In the genomic region with DNA sequence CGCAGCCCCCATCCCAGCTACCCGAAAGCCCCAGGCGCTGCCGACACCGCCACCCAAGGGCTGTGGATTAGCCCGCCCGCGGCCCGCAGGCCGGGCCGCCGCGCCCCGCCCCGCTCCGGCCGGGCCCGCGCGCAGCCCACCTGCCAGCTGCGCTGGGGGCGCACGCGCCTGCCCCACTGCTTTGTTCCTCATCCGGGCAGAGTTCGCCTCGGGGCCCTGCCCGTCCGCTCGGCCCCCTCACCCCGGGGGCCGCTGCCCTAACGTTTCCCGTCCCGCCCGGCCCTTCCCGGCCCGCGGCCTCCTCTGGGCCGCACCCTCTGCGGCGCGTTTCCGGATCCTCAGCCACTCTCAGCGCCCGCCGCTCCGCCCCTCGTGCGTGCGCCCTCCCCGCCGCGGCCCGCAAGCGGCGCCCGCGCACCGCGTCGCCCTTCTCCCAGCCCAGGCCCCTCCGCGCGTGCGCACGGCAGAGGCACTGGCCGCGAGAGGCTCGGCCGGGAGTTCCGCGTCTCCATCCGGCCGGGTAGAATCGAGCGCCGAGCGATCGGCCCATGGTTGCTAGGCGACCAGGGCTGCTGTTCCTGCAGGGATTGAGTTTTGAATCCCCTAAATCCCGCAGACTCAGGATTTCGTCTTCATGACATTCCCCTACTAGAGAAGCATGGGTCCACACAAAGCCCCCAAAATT, we compare ENCODE assay signal across 8 cellular contexts.
DNase-seq lines count a peak whose midpoint lies in the region; ATAC-seq lines count a peak whose summit lies in the region.

A gene with protein sequence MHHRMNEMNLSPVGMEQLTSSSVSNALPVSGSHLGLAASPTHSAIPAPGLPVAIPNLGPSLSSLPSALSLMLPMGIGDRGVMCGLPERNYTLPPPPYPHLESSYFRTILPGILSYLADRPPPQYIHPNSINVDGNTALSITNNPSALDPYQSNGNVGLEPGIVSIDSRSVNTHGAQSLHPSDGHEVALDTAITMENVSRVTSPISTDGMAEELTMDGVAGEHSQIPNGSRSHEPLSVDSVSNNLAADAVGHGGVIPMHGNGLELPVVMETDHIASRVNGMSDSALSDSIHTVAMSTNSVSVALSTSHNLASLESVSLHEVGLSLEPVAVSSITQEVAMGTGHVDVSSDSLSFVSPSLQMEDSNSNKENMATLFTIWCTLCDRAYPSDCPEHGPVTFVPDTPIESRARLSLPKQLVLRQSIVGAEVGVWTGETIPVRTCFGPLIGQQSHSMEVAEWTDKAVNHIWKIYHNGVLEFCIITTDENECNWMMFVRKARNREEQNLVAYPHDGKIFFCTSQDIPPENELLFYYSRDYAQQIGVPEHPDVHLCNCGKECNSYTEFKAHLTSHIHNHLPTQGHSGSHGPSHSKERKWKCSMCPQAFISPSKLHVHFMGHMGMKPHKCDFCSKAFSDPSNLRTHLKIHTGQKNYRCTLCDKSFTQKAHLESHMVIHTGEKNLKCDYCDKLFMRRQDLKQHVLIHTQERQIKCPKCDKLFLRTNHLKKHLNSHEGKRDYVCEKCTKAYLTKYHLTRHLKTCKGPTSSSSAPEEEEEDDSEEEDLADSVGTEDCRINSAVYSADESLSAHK (minus strand): TSS at position 321 of the 685 bp plus-strand sequence. CDS start 622 bp downstream, outside the sequence.

- peak; percentile 90 for ATAC-seq in GM19468 (IDR thresholded peaks at IDR 0.05; ENCODE audit: extremely low read depth, unreplicated experiment)

- DNase-seq in COLO668 (lab: John Stamatoyannopoulos, UW; ENCODE audit: unreplicated experiment): peak; percentile 99
- DNase-seq in HS-5 (ENCODE audit: low read depth): peak; percentile 60
- peak; percentile 34 for DNase-seq in NK-92 (lab: John Stamatoyannopoulos, UW; ENCODE audit: unreplicated experiment)
- DNase-seq in activated CD8-positive, alpha-beta memory T cell treated with anti-CD3 and anti-CD28 coated beads for 24 hours: peak; percentile 93
- peak; percentile 79 for DNase-seq in effector CD8-positive, alpha-beta T cell (lab: John Stamatoyannopoulos, UW)
- DNase-seq in medulla oblongata (ENCODE audit: extremely low spot score): peak; percentile 96
- DNase-seq in stimulated activated CD8-positive, alpha-beta memory T cell treated with anti-CD3 and anti-CD28 coated beads, Interleukin-12 subunit alpha, Interleukin-12 subunit beta, amount 100 ng/mL, for 1 hour (ENCODE audit: low read depth): peak; percentile 75

Comparison
In these comparisons a context has a peak if more than half of its experiments do, and no peak if none do; other contexts are left out.
1. Peak in every context shown above with its lines: DNase-seq and ATAC-seq.
2. DNase-seq: peak in every context shown above with its lines; median percentile 99 in COLO668; 96 in medulla oblongata; 93 in activated CD8-positive, alpha-beta memory T cell treated with anti-CD3 and anti-CD28 coated beads for 24 hours; 79 in effector CD8-positive, alpha-beta T cell; 75 in stimulated activated CD8-positive, alpha-beta memory T cell treated with anti-CD3 and anti-CD28 coated beads, Interleukin-12 subunit alpha, Interleukin-12 subunit beta, amount 100 ng/mL, for 1 hour; 60 in HS-5; 34 in NK-92.